ENCODE assay signal across 8 cellular contexts in the genomic region with DNA sequence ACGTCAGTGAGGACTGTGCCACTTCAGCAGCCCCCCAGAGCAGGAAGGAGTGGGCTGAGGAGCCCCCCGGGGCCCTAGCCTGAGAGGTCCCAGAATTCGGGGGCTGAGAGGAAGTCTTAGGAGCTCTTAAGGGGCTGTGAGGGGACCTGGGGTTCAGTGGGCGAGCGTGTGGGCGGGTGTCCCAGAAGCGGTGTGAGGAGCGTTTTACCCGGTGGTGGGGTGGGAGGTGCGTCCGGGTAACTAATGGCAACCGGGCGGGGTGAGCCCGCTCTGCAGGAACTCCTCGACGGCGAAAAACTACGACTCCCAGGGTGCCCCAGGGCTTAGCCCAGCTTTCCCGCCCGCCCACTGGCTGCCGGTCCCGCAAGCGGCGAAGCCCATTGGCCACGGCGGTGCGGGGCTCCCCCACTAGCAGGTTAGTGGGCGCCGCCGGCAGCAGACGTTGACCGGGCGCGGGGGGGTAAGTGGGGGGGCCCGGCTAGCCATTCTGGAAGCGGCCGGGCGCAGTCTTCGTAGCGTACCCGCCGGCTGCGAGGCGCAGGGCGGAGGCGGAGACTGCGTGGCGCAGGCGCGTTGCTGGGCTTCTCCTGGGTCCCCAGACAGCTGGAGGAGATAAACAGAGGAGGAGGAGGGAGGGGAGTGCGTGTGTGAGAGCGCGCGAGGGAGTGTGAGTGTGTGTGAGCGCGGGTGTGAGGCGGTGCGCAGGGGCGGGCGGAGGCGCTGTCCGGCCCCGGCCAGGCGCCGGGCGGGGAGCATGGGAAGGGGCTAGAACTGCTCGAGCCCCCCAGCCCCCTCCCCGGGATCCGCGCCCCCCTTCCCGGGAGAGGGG. TPM values are rescaled to one million over a fixed set of nuclear protein-coding genes. Genes with fewer than 3 reads are reported as not detected.
DNase-seq lines count a peak whose midpoint lies in the region; TF ChIP-seq lines count a peak whose summit lies in the region.

A gene with protein sequence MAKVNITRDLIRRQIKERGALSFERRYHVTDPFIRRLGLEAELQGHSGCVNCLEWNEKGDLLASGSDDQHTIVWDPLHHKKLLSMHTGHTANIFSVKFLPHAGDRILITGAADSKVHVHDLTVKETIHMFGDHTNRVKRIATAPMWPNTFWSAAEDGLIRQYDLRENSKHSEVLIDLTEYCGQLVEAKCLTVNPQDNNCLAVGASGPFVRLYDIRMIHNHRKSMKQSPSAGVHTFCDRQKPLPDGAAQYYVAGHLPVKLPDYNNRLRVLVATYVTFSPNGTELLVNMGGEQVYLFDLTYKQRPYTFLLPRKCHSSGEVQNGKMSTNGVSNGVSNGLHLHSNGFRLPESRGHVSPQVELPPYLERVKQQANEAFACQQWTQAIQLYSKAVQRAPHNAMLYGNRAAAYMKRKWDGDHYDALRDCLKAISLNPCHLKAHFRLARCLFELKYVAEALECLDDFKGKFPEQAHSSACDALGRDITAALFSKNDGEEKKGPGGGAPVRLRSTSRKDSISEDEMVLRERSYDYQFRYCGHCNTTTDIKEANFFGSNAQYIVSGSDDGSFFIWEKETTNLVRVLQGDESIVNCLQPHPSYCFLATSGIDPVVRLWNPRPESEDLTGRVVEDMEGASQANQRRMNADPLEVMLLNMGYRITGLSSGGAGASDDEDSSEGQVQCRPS (plus strand): TSS at position 579 of the 829 bp plus-strand sequence. CDS start 26,423 bp downstream, outside the sequence.

- DNase-seq in CMK (ENCODE audit: low read depth) (peak; percentile 94), GM20000 (ENCODE audit: low spot score) (peak; percentile 95), HT-29 (ENCODE audit: low spot score) (peak; percentile 97), NOMO-1 (lab: John Stamatoyannopoulos, UW; ENCODE audit: unreplicated experiment in 2 of 2) (peak; percentile 95), lung microvascular endothelial cell (ENCODE audit: low read depth in 2 of 2) (peak; percentile 98)
- peak; percentile 96 for DNase-seq in effector CD8-positive, alpha-beta T cell (lab: John Stamatoyannopoulos, UW)
- DNase-seq in stimulated activated CD4-positive, alpha-beta T cell treated with anti-CD3 and anti-CD28 coated beads, TNF-alpha, amount 100 ng/mL, for 48 hours (ENCODE audit: low read depth in 3 of 3), result peak; percentile 95 to 97 (median 95)

- POLR2A ChIA-PET in activated CD8-positive, alpha-beta memory T cell treated with anti-CD3 and anti-CD28 coated beads for 36 hours (lab: Charles Lee), result interaction anchor here (1.2 kb wide), 1 partner anchor 80 kb away, joined by 3 read pairs; a partner anchor contains a TSS

- CTCF ChIA-PET in activated CD8-positive, alpha-beta memory T cell treated with anti-CD3 and anti-CD28 coated beads for 36 hours (lab: Charles Lee), result interaction anchor here (0.7 to 1.3 kb wide), 3 partner anchors 9 to 489 kb away, joined by 3 to 4 read pairs (median 3); no protein-coding TSS in a partner anchor

- TF ChIP-seq CTCF in GM20000 (IDR thresholded peaks at IDR 0.05; ENCODE audit: extremely low read depth, missing control alignments), result no peak

RNA-seq across cellular contexts. Expression of the gene that starts here (rescaled TPM):
- total RNA-seq in HT-29 (2014; rRNA removed; shearing (Covaris generic)), result 21.3 and 24.3 TPM in 2 replicates
- total RNA-seq in activated CD8-positive, alpha-beta memory T cell treated with anti-CD3 and anti-CD28 coated beads for 36 hours, result 10 to 100 TPM; 19.1 to 20.1 TPM
- 15.0 and 26.0 TPM in 2 replicates for total RNA-seq in lung microvascular endothelial cell

Comparison
In these comparisons a context has a peak if more than half of its experiments do, and no peak if none do; other contexts are left out.
1. Peak in every context shown above with its lines: DNase-seq.